Comparison of ENCODE assay signal across 28 cellular contexts in genomic region chr12:99567072-99567471, GRCh38.
"Had no signal": no experiment of that assay in that cellular context is flagged by ENCODE, and none has a peak within 500 bp of the region (broad histone marks: within the 10 kb centered on the region; RNA-seq: fewer than 3 reads in every experiment).

No MANE protein-coding gene starts in this region.

- H3K36me3 ChIP-seq: esophagus squamous epithelium had no signal

- H3K27ac ChIP-seq: body of pancreas, epithelial cell of prostate, esophagus squamous epithelium had no signal

- DNase-seq: activated CD4-positive, alpha-beta memory T cell treated with anti-CD3 and anti-CD28 coated beads, Interleukin-2, amount 10 ng/mL, durations not matched to agents 7 days and 5 days; activated CD4-positive, alpha-beta T cell treated with anti-CD3 and anti-CD28 coated beads for 1 hour; activated CD4-positive, alpha-beta T cell treated with anti-CD3 and anti-CD28 coated beads for 4 hours; activated CD4-positive, alpha-beta T cell treated with anti-CD3 and anti-CD28 coated beads, Interleukin-2, amount 10 ng/mL, durations not matched to agents 7 days and 5 days; activated CD4-positive, alpha-beta T cell treated with anti-CD3 and anti-CD28 coated beads, Interleukin-2, amount 50 U/mL, for 4 hours; activated CD8-positive, alpha-beta memory T cell treated with anti-CD3 and anti-CD28 coated beads, Interleukin-2, amount 50 U/mL, for 48 hours; activated gamma-delta T cell; activated naive CD4-positive, alpha-beta T cell; activated naive CD4-positive, alpha-beta T cell treated with anti-CD3 and anti-CD28 coated beads, Interleukin-2, amount 10 ng/mL, durations not matched to agents 7 days and 5 days; activated T-cell treated with anti-CD3 and anti-CD28 coated beads for 4 hours; activated T-cell treated with anti-CD3 and anti-CD28 coated beads, Interleukin-2, amount 50 U/mL, for 24 hours; activated T-cell treated with anti-CD3 and anti-CD28 coated beads, Interleukin-2, amount 50 U/mL, for 72 hours; amniotic stem cell; anterior cingulate cortex; body of pancreas; caudate nucleus; cortex of kidney; dermis blood vessel endothelial cell; effector CD4-positive, alpha-beta T cell; effector memory CD8-positive, alpha-beta T cell; esophagus squamous epithelium; head of caudate nucleus; T-helper 2 cell had no signal

- FAIRE-seq: colon, endometrium, endothelial cell of umbilical vein, frontal cortex had no signal

- H3K4me1 ChIP-seq: body of pancreas, esophagus squamous epithelium had no signal

- H3K27me3 ChIP-seq: body of pancreas, esophagus squamous epithelium had no signal

- H3K4me3 ChIP-seq: body of pancreas, esophagus squamous epithelium had no signal

- H3K9me3 ChIP-seq: body of pancreas, esophagus squamous epithelium had no signal

- ATAC-seq: activated T-cell treated with anti-CD3 and anti-CD28 coated beads, Interleukin-2, amount 50 U/mL, for 72 hours; body of pancreas; effector memory CD8-positive, alpha-beta T cell had no signal
